ENCODE assay signal across 8 cellular contexts in genomic region chr1:212161231-212161781, GRCh38.
DNase-seq lines count a peak whose midpoint lies in the region; ATAC-seq and TF ChIP-seq lines count a peak whose summit lies in the region.
"Had no signal": no experiment of that assay in that cellular context is flagged by ENCODE, and none has a peak within 500 bp of the region (broad histone marks: within the 10 kb centered on the region; RNA-seq: fewer than 3 reads in every experiment).

No MANE protein-coding gene starts in this region.

- no peaks in the 10 kb centered on the region for H3K79me2 ChIP-seq in Loucy (ENCODE audit: insufficient read depth, low read length)

- H3K9me3 ChIP-seq in Loucy (ENCODE audit: insufficient read depth, low read depth, low read length) (no peaks in the 10 kb centered on the region), colonic mucosa (no peaks in the 10 kb centered on the region)

- H3K27ac ChIP-seq in substantia nigra (ENCODE audit: low read depth, low read length, poor library complexity, severe bottlenecking) (no peak overlapping the region), colonic mucosa (no peak overlapping the region)

- H3K4me1 ChIP-seq in Loucy (ENCODE audit: insufficient read depth, low read length, poor library complexity, severe bottlenecking) (peaks cover 45% of the 10 kb centered on the region), colonic mucosa (no peaks in the 10 kb centered on the region)

- H3K36me3 ChIP-seq in Loucy (ENCODE audit: insufficient read depth, low read length), result no peaks in the 10 kb centered on the region
- no peaks in the 10 kb centered on the region for H3K36me3 ChIP-seq in colonic mucosa

- H3K9me2 ChIP-seq in Loucy (replicated peaks; ENCODE audit: low read depth, low read length), result no peaks in the 10 kb centered on the region

- intact Hi-C loops in colonic mucosa (cut with DNase I), result no loop called here

- H3F3A ChIP-seq in Loucy (ENCODE audit: low read depth), result no peaks in the 10 kb centered on the region

- H3K4me2 ChIP-seq in Loucy (ENCODE audit: low read depth, low read length, poor library complexity, severe bottlenecking), result peak overlapping the region; percentile 65

- H3K27me3 ChIP-seq in Loucy (ENCODE audit: insufficient read depth, low read length, poor library complexity, severe bottlenecking) (no peaks in the 10 kb centered on the region), colonic mucosa (no peaks in the 10 kb centered on the region)

- H3K4me3 ChIP-seq in Loucy (ENCODE audit: low read length, poor library complexity, severe bottlenecking), result peak overlapping the region; percentile 2
- no peak overlapping the region for H3K4me3 ChIP-seq in colonic mucosa

- no peak overlapping the region for H2AFZ ChIP-seq in Loucy (ENCODE audit: low read length)

- no peaks in the 10 kb centered on the region for H4K20me1 ChIP-seq in Loucy (ENCODE audit: insufficient read depth, low read length, poor library complexity, severe bottlenecking)

- ATAC-seq in omental fat pad (ENCODE audit: low FRiP score) (peak; percentile 62), HG02852 (IDR thresholded peaks at IDR 0.05; ENCODE audit: unreplicated experiment) (no peak)

- no peak overlapping the region for H3K9ac ChIP-seq in Loucy (ENCODE audit: low read depth, low read length, poor library complexity, severe bottlenecking)
- no peak overlapping the region for H3K9ac ChIP-seq in colonic mucosa (ENCODE audit: low read depth in 2 of 2, low read length in 2 of 2)

- peak; percentile 47 for DNase-seq in GM04504 (ENCODE audit: low read depth)
- DNase-seq in amniotic epithelial cell (ENCODE audit: low read depth), result peak; percentile 99
- no peak for DNase-seq in omental fat pad (ENCODE audit: low spot score)
- no peak for DNase-seq in substantia nigra (lab: John Stamatoyannopoulos, UW)
- no peak for DNase-seq in colonic mucosa
- DNase-seq: effector CD4-positive, alpha-beta T cell had no signal

- TF ChIP-seq CTCF in Loucy (conservative IDR thresholded peaks at IDR 0.05; ENCODE audit: low read length), result no peak
- no peak for TF ChIP-seq CTCF in omental fat pad (IDR thresholded peaks at IDR 0.05)
- TF ChIP-seq CTCF in colonic mucosa (IDR thresholded peaks at IDR 0.05), result no peak

Comparison
In these comparisons a context has a peak if more than half of its experiments do, and no peak if none do; other contexts are left out.
1. DNase-seq: peak in GM04504 (single experiment) and amniotic epithelial cell (single experiment); none in omental fat pad (single experiment), substantia nigra (0 of 49) and colonic mucosa (single experiment).